Comparison of ENCODE assay signal across 17 cellular contexts in genomic region chr6:162200945-162201692, GRCh38.
"Had no signal": no experiment of that assay in that cellular context is flagged by ENCODE, and none has a peak within 500 bp of the region (broad histone marks: within the 10 kb centered on the region; RNA-seq: fewer than 3 reads in every experiment).

No MANE protein-coding gene starts in this region.

- H3K4me3 ChIP-seq: coronary artery, vagina had no signal

- H3K36me3 ChIP-seq: brain microvascular endothelial cell, vagina had no signal

- DNase-seq: activated B cell treated with CpG ODN at 0.5 μM for 24 hours; activated CD4-positive, alpha-beta T cell treated with anti-CD3 and anti-CD28 coated beads for 48 hours; activated CD8-positive, alpha-beta memory T cell treated with anti-CD3 and anti-CD28 coated beads, Interleukin-2, amount 50 U/mL, for 48 hours; activated effector memory CD4-positive, alpha-beta T cell treated with Interleukin-2 at 50 U/mL for 16 hours; activated naive CD4-positive, alpha-beta T cell treated with anti-CD3 and anti-CD28 coated beads, Interleukin-2, amount 10 ng/mL, durations not matched to agents 7 days and 5 days; activated naive CD8-positive, alpha-beta T cell treated with anti-CD3 and anti-CD28 coated beads, Interleukin-2, amount 50 U/mL, for 24 hours; activated T-cell treated with anti-CD3 and anti-CD28 coated beads, Interleukin-2, amount 50 U/mL, for 48 hours; aorta; brain microvascular endothelial cell; head of caudate nucleus; natural killer cell; small intestine; stimulated activated CD4-positive, alpha-beta T cell treated with anti-CD3 and anti-CD28 coated beads, Interleukin-15, amount 100 ng/mL, for 24 hours; stimulated activated CD4-positive, alpha-beta T cell treated with anti-CD3 and anti-CD28 coated beads, Interleukin-2, amount 100 ng/mL, for 48 hours; trophoblast cell had no signal

- H3K27ac ChIP-seq: brain microvascular endothelial cell, coronary artery, vagina had no signal

- H3K27me3 ChIP-seq: brain microvascular endothelial cell, vagina had no signal

- ATAC-seq: activated naive CD8-positive, alpha-beta T cell treated with anti-CD3 and anti-CD28 coated beads, Interleukin-2, amount 50 U/mL, for 24 hours; natural killer cell had no signal

- H3K4me1 ChIP-seq: vagina had no signal

- FAIRE-seq: small intestine had no signal

- H3K9me3 ChIP-seq: vagina had no signal
